11 cellular contexts compared by ENCODE assay signal in the genomic region with DNA sequence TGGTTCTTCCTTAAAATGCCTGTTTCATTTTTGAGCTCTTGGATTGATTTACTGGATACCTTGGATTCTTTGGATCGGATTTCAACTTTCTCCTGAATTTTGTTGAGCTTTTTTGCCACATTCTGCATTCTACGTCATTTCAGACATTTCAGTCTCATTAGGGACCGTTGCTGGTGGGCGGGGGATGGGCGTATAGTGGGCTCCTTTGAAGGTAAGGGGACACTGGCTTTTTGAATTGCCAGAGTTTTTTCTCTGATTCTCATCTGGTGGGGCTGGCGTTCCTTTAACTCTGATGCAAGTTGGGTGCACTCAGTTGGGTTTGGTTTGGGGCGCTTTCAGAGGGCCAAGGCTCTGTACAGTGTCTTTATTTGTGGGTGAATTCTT.
DNase-seq lines count a peak whose midpoint lies in the region; FAIRE-seq and TF ChIP-seq lines count a peak whose summit lies in the region.
"Had no signal": no experiment of that assay in that cellular context is flagged by ENCODE, and none has a peak within 500 bp of the region (broad histone marks: within the 10 kb centered on the region; RNA-seq: fewer than 3 reads in every experiment).

No MANE protein-coding gene starts in this region.

- CTCF ChIA-PET in HEK293T (lab: Yijun Ruan, JAX): interaction anchor here (0.5 to 1.2 kb wide), 3 partner anchors 10 to 1884 kb away, joined by 3 read pairs; no protein-coding TSS in a partner anchor

- H3K79me2 ChIP-seq in GM23248 (ENCODE audit: insufficient read depth): no peaks in the 10 kb centered on the region
- H3K79me2 ChIP-seq in Loucy (ENCODE audit: insufficient read depth, low read length): no peaks in the 10 kb centered on the region

- H3F3A ChIP-seq in GM23248 (ENCODE audit: insufficient read depth): no peaks in the 10 kb centered on the region
- no peaks in the 10 kb centered on the region for H3F3A ChIP-seq in Loucy (ENCODE audit: low read depth)

- H3K9me2 ChIP-seq in GM23248 (ENCODE audit: insufficient read depth) (no peaks in the 10 kb centered on the region), Loucy (replicated peaks; ENCODE audit: low read depth, low read length) (no peaks in the 10 kb centered on the region)

- H4K20me1 ChIP-seq in GM23248 (ENCODE audit: insufficient read depth): no peaks in the 10 kb centered on the region
- no peaks in the 10 kb centered on the region for H4K20me1 ChIP-seq in Loucy (ENCODE audit: insufficient read depth, low read length, poor library complexity, severe bottlenecking)

- in situ Hi-C loops in GM13976 (cut with MboI; ENCODE audit: low sequenced_read_pairs, unreplicated experiment): no loop called here
- in situ Hi-C loops in GM23248 (cut with MboI): loop anchor here (10.0 kb wide), 1 partner anchor 269 kb away; no protein-coding TSS in a partner anchor

- H3K36me3 ChIP-seq in GM23248 (ENCODE audit: low read depth): no peaks in the 10 kb centered on the region; the same call in 1 of the 2 replicates
- no peaks in the 10 kb centered on the region for H3K36me3 ChIP-seq in Loucy (ENCODE audit: insufficient read depth, low read length)
- H3K36me3 ChIP-seq in kidney (ENCODE audit: control insufficient read depth in 1 of 2, insufficient read depth in 2 of 2, low read length in 2 of 2): peaks cover 0 to 4% of the 10 kb centered on the region in 2 donors
- H3K36me3 ChIP-seq: SJSA1 had no signal

- peak overlapping the region; percentile 73 for H3K9ac ChIP-seq in GM23248
- H3K9ac ChIP-seq in Loucy (ENCODE audit: low read depth, low read length, poor library complexity, severe bottlenecking): peak overlapping the region; percentile 6
- no peak overlapping the region for H3K9ac ChIP-seq in kidney (ENCODE audit: low read length in 2 of 2)

- 23 to 25% methylated on average over 7 of the region's 7 CpGs for WGBS in GM23248 (ENCODE audit: low coverage in 1 of 2, low lambda C conversion rate in 2 of 2, missing lambda C conversion rate in 2 of 2), 2 experiments

- no peak for FAIRE-seq in kidney (lab: Jason Lieb, UNC)

- H2AFZ ChIP-seq in GM23248 (peak overlapping the region; percentile 94), Loucy (ENCODE audit: low read length) (peak overlapping the region; percentile 93)

- TF ChIP-seq CTCF in GM13976 (IDR thresholded peaks at IDR 0.05; ENCODE audit: borderline replicate concordance, control extremely low read depth, extremely low read depth, insufficient read depth, missing control alignments) (no peak), Loucy (conservative IDR thresholded peaks at IDR 0.05; ENCODE audit: low read length) (no peak), kidney (IDR thresholded peaks at IDR 0.05; ENCODE audit: borderline replicate concordance, extremely low read depth, insufficient read depth) (no peak)

- H3K4me2 ChIP-seq in GM23248 (ENCODE audit: unreplicated experiment) (peak overlapping the region; percentile 66), Loucy (ENCODE audit: low read depth, low read length, poor library complexity, severe bottlenecking) (peak overlapping the region; percentile 55)

- H3K4me3 ChIP-seq in GM23248 (peak overlapping the region; percentile 55), Loucy (ENCODE audit: low read length, poor library complexity, severe bottlenecking) (peak overlapping the region; percentile 54), kidney (ENCODE audit: low read length in 2 of 2) (peak overlapping the region; percentile 5 to 30)
- H3K4me3 ChIP-seq: lung, SJSA1 had no signal

- no peaks in the 10 kb centered on the region for H3K9me3 ChIP-seq in GM23248 (ENCODE audit: low read depth)
- no peaks in the 10 kb centered on the region for H3K9me3 ChIP-seq in Loucy (ENCODE audit: insufficient read depth, low read depth, low read length)
- H3K9me3 ChIP-seq in kidney (ENCODE audit: control insufficient read depth in 1 of 2, low read length in 2 of 2): no peaks in the 10 kb centered on the region
- H3K9me3 ChIP-seq: SJSA1 had no signal

- intact Hi-C loops in kidney (cut with DNase I): no loop called here

- DNase-seq in GM13976 (ENCODE audit: low spot score) (peak; percentile 1), GM23248 (no peak), kidney (no peak), NCI-H1694 (lab: John Stamatoyannopoulos, UW) (no peak), NCI-H524 treated with DMSO at 0.1 percent for 48 hours (lab: John Stamatoyannopoulos, UW) (no peak), HEK293T (ENCODE audit: extremely low spot score) (no peak), NCI-H1694 treated with DMSO at 0.1 percent for 48 hours (lab: John Stamatoyannopoulos, UW) (no peak)
- DNase-seq: stimulated activated CD4-positive, alpha-beta T cell treated with anti-CD3 and anti-CD28 coated beads, Interleukin-1b, Interleukin-23, amount 100 ng/mL, for 48 hours had no signal

- POLR2A ChIA-PET in HEK293T (lab: Yijun Ruan, JAX): no interaction called here

- H3K27me3 ChIP-seq in GM23248 (replicated peaks; ENCODE audit: insufficient read depth): no peaks in the 10 kb centered on the region
- peaks cover 13% of the 10 kb centered on the region for H3K27me3 ChIP-seq in Loucy (ENCODE audit: insufficient read depth, low read length, poor library complexity, severe bottlenecking)
- H3K27me3 ChIP-seq: SJSA1 had no signal

- H3K27ac ChIP-seq in GM23248 (no peak overlapping the region), kidney (ENCODE audit: low read depth in 2 of 2, low read length in 2 of 2) (no peak overlapping the region)
- H3K27ac ChIP-seq: SJSA1 had no signal

- peaks cover 10% of the 10 kb centered on the region; the same call in 1 of the 2 replicates for H3K4me1 ChIP-seq in GM23248 (ENCODE audit: insufficient read depth)
- H3K4me1 ChIP-seq in Loucy (ENCODE audit: insufficient read depth, low read length, poor library complexity, severe bottlenecking): peaks cover 10% of the 10 kb centered on the region
- peaks cover 0 to 5% of the 10 kb centered on the region in 2 donors for H3K4me1 ChIP-seq in kidney (ENCODE audit: control insufficient read depth in 1 of 2, insufficient read depth in 1 of 2, low read depth in 1 of 2, low read length in 2 of 2)
- H3K4me1 ChIP-seq: SJSA1 had no signal

TF ChIP-seq in HEK293T, 16 proteins besides CTCF, POLR2A, EP300 and RAD21:
- TF ChIP-seq CTBP1 (IDR thresholded peaks at IDR 0.05; ENCODE audit: borderline replicate concordance): no peak
- TF ChIP-seq, protein P1, sequence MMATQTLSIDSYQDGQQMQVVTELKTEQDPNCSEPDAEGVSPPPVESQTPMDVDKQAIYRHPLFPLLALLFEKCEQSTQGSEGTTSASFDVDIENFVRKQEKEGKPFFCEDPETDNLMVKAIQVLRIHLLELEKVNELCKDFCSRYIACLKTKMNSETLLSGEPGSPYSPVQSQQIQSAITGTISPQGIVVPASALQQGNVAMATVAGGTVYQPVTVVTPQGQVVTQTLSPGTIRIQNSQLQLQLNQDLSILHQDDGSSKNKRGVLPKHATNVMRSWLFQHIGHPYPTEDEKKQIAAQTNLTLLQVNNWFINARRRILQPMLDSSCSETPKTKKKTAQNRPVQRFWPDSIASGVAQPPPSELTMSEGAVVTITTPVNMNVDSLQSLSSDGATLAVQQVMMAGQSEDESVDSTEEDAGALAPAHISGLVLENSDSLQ (IDR thresholded peaks at IDR 0.05): no peak
- TF ChIP-seq ELF4 (IDR thresholded peaks at IDR 0.05): no peak
- no peak for TF ChIP-seq BHLHE40 (IDR thresholded peaks at IDR 0.05; ENCODE audit: borderline replicate concordance)
- TF ChIP-seq HDGF (IDR thresholded peaks at IDR 0.05; ENCODE audit: borderline replicate concordance): no peak
- TF ChIP-seq SUZ12 (IDR thresholded peaks at IDR 0.05): no peak
- no peak for TF ChIP-seq SP1 (IDR thresholded peaks at IDR 0.05)
- TF ChIP-seq LEF1 (IDR thresholded peaks at IDR 0.05; ENCODE audit: borderline replicate concordance): no peak
TF ChIP-seq in HEK293T: peak in this region for 0.

Comparison
In these comparisons a context has a peak if more than half of its experiments do, and no peak if none do; other contexts are left out.
1. H3K9ac ChIP-seq: peak in GM23248 (single experiment) and Loucy (single experiment); none in kidney (0 of 2).
2. Peak in every context shown above with its lines, with median percentiles within 50 percentile points of each other: H3K4me3 ChIP-seq.